In the genomic region with DNA sequence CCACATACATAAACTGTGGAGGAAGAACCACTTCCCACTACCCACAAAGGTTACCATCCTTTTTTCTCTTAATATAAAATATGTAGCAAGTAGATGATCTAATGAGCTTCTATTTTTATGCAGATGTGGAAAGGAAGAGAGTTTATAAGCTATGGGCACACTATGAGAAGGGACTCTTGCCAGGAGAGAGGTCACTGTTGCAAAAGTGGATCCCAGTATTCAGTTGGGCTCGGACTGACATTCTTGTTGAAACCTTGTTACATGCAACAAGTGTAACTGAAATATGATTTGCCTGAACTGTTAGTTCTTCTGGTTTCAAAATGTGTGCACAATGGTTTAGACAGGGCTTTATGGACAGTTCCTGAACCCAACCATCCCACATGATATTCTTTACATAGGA, we compare ENCODE assay signal across 28 cellular contexts.
"Had no signal": no experiment of that assay in that cellular context is flagged by ENCODE, and none has a peak within 500 bp of the region (broad histone marks: within the 10 kb centered on the region; RNA-seq: fewer than 3 reads in every experiment).

No MANE protein-coding gene starts in this region.

- H3K36me3 ChIP-seq: stomach, suprapubic skin, thoracic aorta, thyroid gland, tibial artery, tibial nerve, transverse colon, upper lobe of left lung, upper lobe of right lung, uterus, vagina had no signal

- H3K27ac ChIP-seq: stomach, suprapubic skin, testis, thoracic aorta, thyroid gland, tibial artery, tibial nerve, transverse colon, upper lobe of left lung, upper lobe of right lung, uterus, vagina had no signal

- H3K4me1 ChIP-seq: stomach, suprapubic skin, testis, thyroid gland, tibial artery, tibial nerve, transverse colon, upper lobe of left lung, upper lobe of right lung, uterus, vagina had no signal

- ATAC-seq: stimulated activated effector memory CD8-positive, alpha-beta T cell treated with anti-CD3 and anti-CD28 coated beads, Interleukin-12 subunit alpha, Interleukin-12 subunit beta, amount 100 ng/mL, for 72 hours; stimulated activated memory B cell treated with anti-CD40 and anti-IgM and Interleukin-4, amounts not matched to agents 10 μg/mL and 1 μg/mL and 100 μg/mL, for 72 hours; stimulated activated naive B cell treated with anti-CD40 and anti-IgM and Interleukin-4, amounts not matched to agents 10 μg/mL and 1 μg/mL and 100 μg/mL, for 72 hours; stimulated activated naive CD8-positive, alpha-beta T cell treated with anti-CD3 and anti-CD28 coated beads, Interleukin-15, Interleukin-2, amounts not matched to agents 100 U/mL and 50 U/mL, for 24 hours; upper lobe of right lung had no signal

- H3K4me3 Mint-ChIP-seq: stimulated activated effector memory CD8-positive, alpha-beta T cell treated with anti-CD3 and anti-CD28 coated beads, Interleukin-12 subunit alpha, Interleukin-12 subunit beta, amount 100 ng/mL, for 72 hours; stimulated activated memory B cell treated with anti-CD40 and anti-IgM and Interleukin-4, amounts not matched to agents 10 μg/mL and 1 μg/mL and 100 μg/mL, for 72 hours; stimulated activated naive B cell treated with anti-CD40 and anti-IgM and Interleukin-4, amounts not matched to agents 10 μg/mL and 1 μg/mL and 100 μg/mL, for 72 hours; stimulated activated naive CD8-positive, alpha-beta T cell treated with anti-CD3 and anti-CD28 coated beads, Interleukin-15, Interleukin-2, amounts not matched to agents 100 ng/mL and 50 ng/mL, for 24 hours; type B pancreatic cell had no signal

- H3K36me3 Mint-ChIP-seq: stimulated activated effector memory CD8-positive, alpha-beta T cell treated with anti-CD3 and anti-CD28 coated beads, Interleukin-12 subunit alpha, Interleukin-12 subunit beta, amount 100 ng/mL, for 72 hours; stimulated activated memory B cell treated with anti-CD40 and anti-IgM and Interleukin-4, amounts not matched to agents 10 μg/mL and 1 μg/mL and 100 μg/mL, for 72 hours; stimulated activated naive B cell treated with anti-CD40 and anti-IgM and Interleukin-4, amounts not matched to agents 10 μg/mL and 1 μg/mL and 100 μg/mL, for 72 hours; type B pancreatic cell had no signal

- H3K27me3 ChIP-seq: stomach, suprapubic skin, testis, thyroid gland, tibial artery, tibial nerve, transverse colon, upper lobe of left lung, upper lobe of right lung, vagina had no signal

- DNase-seq: stimulated activated CD4-positive, alpha-beta T cell treated with anti-CD3 and anti-CD28 coated beads, Interleukin-2, amount 100 ng/mL, for 48 hours; stimulated activated CD4-positive, alpha-beta T cell treated with anti-CD3 and anti-CD28 coated beads, Interleukin-4, amount 100 ng/mL, for 1 hour; stimulated activated CD4-positive, alpha-beta T cell treated with anti-CD3 and anti-CD28 coated beads, Interleukin-4, amount 100 ng/mL, for 24 hours; stimulated activated CD4-positive, alpha-beta T cell treated with anti-CD3 and anti-CD28 coated beads, Interleukin-4, amount 100 ng/mL, for 4 hours; stimulated activated CD8-positive, alpha-beta memory T cell treated with anti-CD3 and anti-CD28 coated beads, Interleukin-4, amount 100 ng/mL, for 48 hours; stimulated activated naive B cell treated with anti-CD40 and anti-IgM and Interleukin-4, amounts not matched to agents 10 μg/mL and 1 μg/mL and 100 μg/mL, for 72 hours; stimulated activated naive CD4-positive, alpha-beta T cell; stimulated activated naive CD4-positive, alpha-beta T cell treated with Interleukin-2 at 50 U/mL for 16 hours; stimulated activated naive CD8-positive, alpha-beta T cell treated with anti-CD3 and anti-CD28 coated beads, Interleukin-15, Interleukin-2, amounts not matched to agents 100 U/mL and 50 U/mL, for 24 hours; stomach; substantia nigra; testis; thyroid gland; tibial artery; transverse colon; trophoblast cell; upper lobe of left lung; upper lobe of right lung; uterus had no signal

- H3K27ac Mint-ChIP-seq: stimulated activated effector memory CD8-positive, alpha-beta T cell treated with anti-CD3 and anti-CD28 coated beads, Interleukin-12 subunit alpha, Interleukin-12 subunit beta, amount 100 ng/mL, for 72 hours; stimulated activated memory B cell treated with anti-CD40 and anti-IgM and Interleukin-4, amounts not matched to agents 10 μg/mL and 1 μg/mL and 100 μg/mL, for 72 hours; stimulated activated naive B cell treated with anti-CD40 and anti-IgM and Interleukin-4, amounts not matched to agents 10 μg/mL and 1 μg/mL and 100 μg/mL, for 72 hours; stimulated activated naive CD8-positive, alpha-beta T cell treated with anti-CD3 and anti-CD28 coated beads, Interleukin-15, Interleukin-2, amounts not matched to agents 100 ng/mL and 50 ng/mL, for 24 hours; type B pancreatic cell had no signal

- FAIRE-seq: urothelium cell line had no signal

- H3K4me3 ChIP-seq: stomach, suprapubic skin, testis, thoracic aorta, thyroid gland, tibial artery, tibial nerve, transverse colon, upper lobe of left lung, upper lobe of right lung, uterus, vagina had no signal

- H3K9me3 ChIP-seq: stomach, suprapubic skin, testis, thoracic aorta, thyroid gland, tibial artery, tibial nerve, transverse colon, upper lobe of left lung, upper lobe of right lung, uterus, vagina had no signal

- H3K4me1 Mint-ChIP-seq: stimulated activated effector memory CD8-positive, alpha-beta T cell treated with anti-CD3 and anti-CD28 coated beads, Interleukin-12 subunit alpha, Interleukin-12 subunit beta, amount 100 ng/mL, for 72 hours; stimulated activated memory B cell treated with anti-CD40 and anti-IgM and Interleukin-4, amounts not matched to agents 10 μg/mL and 1 μg/mL and 100 μg/mL, for 72 hours; stimulated activated naive B cell treated with anti-CD40 and anti-IgM and Interleukin-4, amounts not matched to agents 10 μg/mL and 1 μg/mL and 100 μg/mL, for 72 hours had no signal

- H3K27me3 Mint-ChIP-seq: stimulated activated naive CD8-positive, alpha-beta T cell treated with anti-CD3 and anti-CD28 coated beads, Interleukin-15, Interleukin-2, amounts not matched to agents 100 ng/mL and 50 ng/mL, for 24 hours had no signal

- H3K9me3 Mint-ChIP-seq: stimulated activated effector memory CD8-positive, alpha-beta T cell treated with anti-CD3 and anti-CD28 coated beads, Interleukin-12 subunit alpha, Interleukin-12 subunit beta, amount 100 ng/mL, for 72 hours; stimulated activated memory B cell treated with anti-CD40 and anti-IgM and Interleukin-4, amounts not matched to agents 10 μg/mL and 1 μg/mL and 100 μg/mL, for 72 hours; stimulated activated naive B cell treated with anti-CD40 and anti-IgM and Interleukin-4, amounts not matched to agents 10 μg/mL and 1 μg/mL and 100 μg/mL, for 72 hours; stimulated activated naive CD8-positive, alpha-beta T cell treated with anti-CD3 and anti-CD28 coated beads, Interleukin-15, Interleukin-2, amounts not matched to agents 100 ng/mL and 50 ng/mL, for 24 hours; type B pancreatic cell had no signal
